In the genomic region with DNA sequence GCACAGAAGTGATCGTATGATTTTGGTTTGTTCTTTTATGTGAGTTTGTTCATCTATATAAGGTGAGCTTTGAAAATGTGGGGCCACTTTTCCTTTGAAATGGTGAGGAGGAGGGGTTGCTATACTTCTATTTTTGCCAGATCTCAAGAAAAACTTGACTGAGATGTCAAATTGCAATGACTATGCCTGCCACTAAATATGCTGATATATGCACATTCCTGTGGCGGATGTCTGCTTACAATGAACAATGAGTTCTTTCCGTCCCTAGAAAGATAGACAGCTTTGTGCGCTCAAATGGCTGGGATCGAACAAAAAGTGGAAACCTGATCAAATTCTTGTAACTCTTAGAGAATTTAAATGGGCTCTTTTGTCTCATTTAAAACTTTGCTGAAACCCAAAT, we compare ENCODE assay signal across 31 cellular contexts. TPM values are rescaled to one million over a fixed set of nuclear protein-coding genes. Genes with fewer than 3 reads are reported as not detected.
"Had no signal": no experiment of that assay in that cellular context is flagged by ENCODE, and none has a peak within 500 bp of the region (broad histone marks: within the 10 kb centered on the region; RNA-seq: fewer than 3 reads in every experiment).

No MANE protein-coding gene starts in this region.

- H3K4me1 Mint-ChIP-seq: memory B cell; natural killer cell; nephron progenitor cell; stimulated activated effector memory CD8-positive, alpha-beta T cell treated with anti-CD3 and anti-CD28 coated beads, Interleukin-12 subunit alpha, Interleukin-12 subunit beta, amount 100 ng/mL, for 72 hours had no signal

- H3K4me3 ChIP-seq: heart right ventricle, hepatocyte, left ventricle myocardium inferior, mucosa of descending colon, ovary, sigmoid colon, spleen, suprapubic skin, thoracic aorta, tibial artery, upper lobe of right lung had no signal

- H3K79me2 ChIP-seq: hepatocyte had no signal

- H3K27me3 ChIP-seq: hepatocyte, ovary, sigmoid colon, spleen, suprapubic skin, tibial artery, upper lobe of right lung had no signal

- H3K36me3 ChIP-seq: heart right ventricle, left ventricle myocardium inferior, ovary, sigmoid colon, spleen, suprapubic skin, thoracic aorta, tibial artery, upper lobe of right lung had no signal

- H3K9me3 ChIP-seq: heart right ventricle, left ventricle myocardium inferior, ovary, spleen, suprapubic skin, thoracic aorta, tibial artery, upper lobe of right lung had no signal

- ATAC-seq: heart right ventricle; mucosa of descending colon; natural killer cell; right cardiac atrium; stimulated activated effector memory CD8-positive, alpha-beta T cell treated with anti-CD3 and anti-CD28 coated beads, Interleukin-12 subunit alpha, Interleukin-12 subunit beta, amount 100 ng/mL, for 72 hours; upper lobe of right lung had no signal

- H3K4me3 Mint-ChIP-seq: memory B cell; natural killer cell; nephron progenitor cell; stimulated activated effector memory CD8-positive, alpha-beta T cell treated with anti-CD3 and anti-CD28 coated beads, Interleukin-12 subunit alpha, Interleukin-12 subunit beta, amount 100 ng/mL, for 72 hours; stimulated activated naive CD8-positive, alpha-beta T cell treated with anti-CD3 and anti-CD28 coated beads, Interleukin-15, Interleukin-2, amounts not matched to agents 100 ng/mL and 50 ng/mL, for 24 hours had no signal

- FAIRE-seq: small intestine, urothelium cell line had no signal

- H3K27me3 Mint-ChIP-seq: memory B cell; stimulated activated naive CD8-positive, alpha-beta T cell treated with anti-CD3 and anti-CD28 coated beads, Interleukin-15, Interleukin-2, amounts not matched to agents 100 ng/mL and 50 ng/mL, for 24 hours had no signal

- DNase-seq: heart right ventricle; islet precursor cell; left ventricle myocardium inferior; midbrain; mucosa of descending colon; natural killer cell; nephron progenitor cell; ovary; retina; right cardiac atrium; sigmoid colon; small intestine; spleen; stimulated activated CD4-positive, alpha-beta T cell treated with anti-CD3 and anti-CD28 coated beads, Interleukin-4, amount 100 ng/mL, for 24 hours; stimulated activated naive CD4-positive, alpha-beta T cell; tibial artery; trophoblast cell; upper lobe of right lung had no signal

- H2AFZ ChIP-seq: hepatocyte had no signal

- H3K4me1 ChIP-seq: heart right ventricle, left ventricle myocardium inferior, sigmoid colon, spleen, suprapubic skin, tibial artery, upper lobe of right lung had no signal

- H3K4me2 ChIP-seq: hepatocyte had no signal

- H3K9me3 Mint-ChIP-seq: natural killer cell; nephron progenitor cell; stimulated activated naive CD8-positive, alpha-beta T cell treated with anti-CD3 and anti-CD28 coated beads, Interleukin-15, Interleukin-2, amounts not matched to agents 100 ng/mL and 50 ng/mL, for 24 hours had no signal

- H3K27ac Mint-ChIP-seq: memory B cell; natural killer cell; nephron progenitor cell; progenitor cell of endocrine pancreas; stimulated activated effector memory CD8-positive, alpha-beta T cell treated with anti-CD3 and anti-CD28 coated beads, Interleukin-12 subunit alpha, Interleukin-12 subunit beta, amount 100 ng/mL, for 72 hours; stimulated activated naive CD8-positive, alpha-beta T cell treated with anti-CD3 and anti-CD28 coated beads, Interleukin-15, Interleukin-2, amounts not matched to agents 100 ng/mL and 50 ng/mL, for 24 hours had no signal

- H3K36me3 Mint-ChIP-seq: memory B cell; natural killer cell; stimulated activated effector memory CD8-positive, alpha-beta T cell treated with anti-CD3 and anti-CD28 coated beads, Interleukin-12 subunit alpha, Interleukin-12 subunit beta, amount 100 ng/mL, for 72 hours had no signal

- H3K27ac ChIP-seq: heart right ventricle, hepatocyte, left ventricle myocardium inferior, ovary, sigmoid colon, spleen, suprapubic skin, thoracic aorta, tibial artery, upper lobe of right lung had no signal

RNA-seq across cellular contexts. Expression of gene MYT1L, which starts 28.7 kb away (rescaled TPM):
- total RNA-seq: heart right ventricle, left ventricle myocardium inferior, lower leg skin, lung microvascular endothelial cell, mesenteric fat pad, natural killer cell, omental fat pad, ovary, right cardiac atrium, subcutaneous adipose tissue, suprapubic skin, upper lobe of right lung had no signal
- polyA plus RNA-seq: heart right ventricle had no signal
